Comparison of ENCODE assay signal across 13 cellular contexts in genomic region chr15:56038015-56038414, GRCh38. TPM values are rescaled to one million over a fixed set of nuclear protein-coding genes. Genes with fewer than 3 reads are reported as not detected.
A peak's percentile ranks its signal among the peaks of the same experiment; 100 is the strongest.
DNase-seq lines count a peak whose midpoint lies in the region; ATAC-seq, FAIRE-seq and TF ChIP-seq lines count a peak whose summit lies in the region.
"Had no signal": no experiment of that assay in that cellular context is flagged by ENCODE, and none has a peak within 500 bp of the region (broad histone marks: within the 10 kb centered on the region; RNA-seq: fewer than 3 reads in every experiment).

No MANE protein-coding gene starts in this region.

- peak; percentile 12 for DNase-seq in CD1c-positive myeloid dendritic cell (ENCODE audit: extremely low spot score)
- DNase-seq in GM12891 (ENCODE audit: insufficient read length, low spot score), result no peak
- DNase-seq in T follicular helper cell (ENCODE audit: low read depth), result peak; percentile 1
- DNase-seq in fibroblast of peridontal ligament (ENCODE audit: extremely low read depth), result peak; percentile 23
- no peak for DNase-seq in mucosa of gallbladder (ENCODE audit: low spot score)
- DNase-seq in AML-193 (lab: John Stamatoyannopoulos, UW), result no peak
- no peak for DNase-seq in DMS53 (lab: John Stamatoyannopoulos, UW)
- DNase-seq: DMS 273 treated with DMSO at 0.1 percent for 48 hours, glutamatergic neuron, midbrain, NCI-H2171 treated with DMSO at 0.1 percent for 48 hours had no signal

- no peak for FAIRE-seq in GM12891 (lab: Jason Lieb, UNC)
- FAIRE-seq: GM18507 had no signal

- no peak for ATAC-seq in GM21786 (IDR thresholded peaks at IDR 0.05; ENCODE audit: unreplicated experiment)

- TF ChIP-seq POLR2A in GM12891 (IDR thresholded peaks at IDR 0.05; ENCODE audit: low read depth, low read length), result no peak

TF ChIP-seq in GM12891, 5 proteins besides CTCF, POLR2A, EP300 and RAD21:
- TF ChIP-seq SPI1 (IDR thresholded peaks at IDR 0.05; ENCODE audit: low read depth, low read length) (peak; percentile 52; the same call in 1 of the 2 replicates), POLR2AphosphoS5 (IDR thresholded peaks at IDR 0.05; ENCODE audit: low read depth, low read length) (no peak), TAF1 (IDR thresholded peaks at IDR 0.05; ENCODE audit: low read depth, low read length) (no peak)

RNA-seq across cellular contexts. Expression of gene NEDD4, which starts 44.6 kb away (rescaled TPM):
- 1.2 TPM for polyA plus RNA-seq in GM12891 (2012; ENCODE audit: low read depth, missing spikeins)
- total RNA-seq in mucosa of gallbladder, result 14.4 TPM

Comparison
In these comparisons a context has a peak if more than half of its experiments do, and no peak if none do; other contexts are left out.
1. DNase-seq: peak in CD1c-positive myeloid dendritic cell (single experiment), T follicular helper cell (single experiment) and fibroblast of peridontal ligament (single experiment); none in GM12891 (single experiment), mucosa of gallbladder (single experiment), AML-193 (0 of 2) and DMS53 (single experiment).